Comparison of ENCODE assay signal across 1 cellular context in genomic region chr4:145230726-145231125, GRCh38.
TF ChIP-seq lines count a peak whose summit lies in the region.

No MANE protein-coding gene starts in this region.

TF ChIP-seq in IMR-90, 13 proteins besides CTCF, POLR2A, EP300 and RAD21 (continued from another document):
- no peak for TF ChIP-seq CHD1 (IDR thresholded peaks at IDR 0.05; ENCODE audit: low read depth, low read length)
- TF ChIP-seq MXI1 (IDR thresholded peaks at IDR 0.05; ENCODE audit: borderline replicate concordance, low read depth, low read length) = no peak
